1 cellular context compared by ENCODE assay signal in the genomic region with DNA sequence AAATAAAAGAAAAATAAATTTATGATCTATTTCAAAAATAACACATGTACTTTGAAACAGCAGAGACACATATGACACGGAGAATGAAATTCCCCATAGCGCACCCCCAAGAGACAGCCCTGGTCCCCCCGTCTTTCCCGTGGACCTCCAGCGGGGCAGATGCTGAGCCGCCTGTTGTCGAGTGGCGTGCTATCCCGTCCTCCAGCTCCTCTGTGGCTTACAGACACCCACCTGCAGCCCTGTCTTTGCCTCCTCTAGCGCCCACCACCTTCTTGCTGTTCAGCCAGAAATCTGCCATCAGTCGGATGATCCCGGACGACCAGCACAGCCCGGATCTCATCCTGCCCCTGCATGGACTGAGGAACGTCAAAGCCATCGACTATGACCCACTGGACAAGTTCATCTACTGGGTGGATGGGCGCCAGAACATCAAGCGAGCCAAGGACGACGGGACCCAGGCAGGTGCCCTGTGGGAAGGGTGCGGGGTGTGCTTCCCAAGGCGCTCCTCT.
TF ChIP-seq lines count a peak whose summit lies in the region.

No MANE protein-coding gene starts in this region.

TF ChIP-seq in HepG2, 621 proteins besides CTCF, POLR2A, EP300 and RAD21:
- TF ChIP-seq AGO2 (optimal IDR thresholded peaks at IDR 0.05; ENCODE audit: low read depth, low read length) (peak; percentile 74), HOXA9 (CRISPR knock-in tag; IDR thresholded peaks at IDR 0.05; ENCODE audit: borderline replicate concordance) (no peak), ZNF446 (CRISPR knock-in tag; IDR thresholded peaks at IDR 0.05) (no peak)
